ENCODE assay signal across 10 cellular contexts in genomic region chr6:128731249-128732165, GRCh38.
A peak's percentile ranks its signal among the peaks of the same experiment; 100 is the strongest.
DNase-seq lines count a peak whose midpoint lies in the region; ATAC-seq, FAIRE-seq and TF ChIP-seq lines count a peak whose summit lies in the region.
"Had no signal": no experiment of that assay in that cellular context is flagged by ENCODE, and none has a peak within 500 bp of the region (broad histone marks: within the 10 kb centered on the region; RNA-seq: fewer than 3 reads in every experiment).

No MANE protein-coding gene starts in this region.

- BruUV-seq in HepG2 (replicated peaks; lab: Mats Ljungman, UMichigan): no TSS peak

- no peak overlapping the region for H3K4me3 ChIP-seq in GM23248
- H3K4me3 ChIP-seq in breast epithelium: no peak overlapping the region
- H3K4me3 ChIP-seq in HepG2 (replicated peaks in 1 of 3; ENCODE audit: insufficient read depth in 1 of 3, low read depth in 2 of 3, low read length in 3 of 3): no peak overlapping the region
- H3K4me3 ChIP-seq in sigmoid colon: no peak overlapping the region

- H3K4me1 ChIP-seq in GM23248 (ENCODE audit: insufficient read depth) (no peaks in the 10 kb centered on the region), breast epithelium (no peaks in the 10 kb centered on the region), HepG2 (ENCODE audit: insufficient read depth, low read length) (no peaks in the 10 kb centered on the region), sigmoid colon (no peaks in the 10 kb centered on the region)

- TF ChIP-seq POLR2A in breast epithelium (IDR thresholded peaks at IDR 0.05): no peak
- no peak for TF ChIP-seq POLR2A in HepG2 (IDR thresholded peaks at IDR 0.05; ENCODE audit: insufficient read depth in 1 of 2, low read depth in 2 of 2, low read length in 2 of 2)
- TF ChIP-seq POLR2A in sigmoid colon (IDR thresholded peaks at IDR 0.05): no peak

- H3K27ac ChIP-seq in GM23248: no peak overlapping the region
- H3K27ac ChIP-seq in breast epithelium: no peak overlapping the region
- no peak overlapping the region for H3K27ac ChIP-seq in HepG2 (ENCODE audit: extremely low read length, insufficient read depth, low read length)
- H3K27ac ChIP-seq in sigmoid colon: no peak overlapping the region
- H3K27ac ChIP-seq: HL-60 had no signal

- H3K9me3 ChIP-seq in GM23248 (ENCODE audit: low read depth) (no peaks in the 10 kb centered on the region), breast epithelium (no peaks in the 10 kb centered on the region), HepG2 (ENCODE audit: low read length) (no peaks in the 10 kb centered on the region), sigmoid colon (no peaks in the 10 kb centered on the region)

- TF ChIP-seq EP300 in HepG2 (IDR thresholded peaks at IDR 0.05; ENCODE audit: low read depth in 2 of 2, low read length in 2 of 2): no peak
- TF ChIP-seq EP300 in HepG2 (CRISPR knock-in tag; IDR thresholded peaks at IDR 0.05; ENCODE audit: borderline replicate concordance): no peak
- no peak for TF ChIP-seq EP300 in sigmoid colon (IDR thresholded peaks at IDR 0.05)

- H4K20me1 ChIP-seq in GM23248 (ENCODE audit: insufficient read depth): no peaks in the 10 kb centered on the region
- H4K20me1 ChIP-seq in HepG2 (ENCODE audit: insufficient read depth, low read length): no peaks in the 10 kb centered on the region

- no peaks in the 10 kb centered on the region for H3K27me3 ChIP-seq in GM23248 (replicated peaks; ENCODE audit: insufficient read depth)
- no peaks in the 10 kb centered on the region for H3K27me3 ChIP-seq in breast epithelium
- H3K27me3 ChIP-seq in HepG2 (ENCODE audit: control insufficient read depth in 1 of 2, insufficient read depth in 2 of 2, low read length in 2 of 2): no peaks in the 10 kb centered on the region
- H3K27me3 ChIP-seq in sigmoid colon: no peaks in the 10 kb centered on the region

- intact Hi-C loops in breast epithelium (cut with DNase I; ENCODE audit: low total_unique reads) (loop anchor here (10.0 kb wide), 1 partner anchor 153 kb away; the partner anchor contains the start of gene LAMA2), HepG2 (cut with micrococcal nuclease; ENCODE audit: unreplicated experiment) (loop anchor here (1.0 to 10.0 kb wide), 3 partner anchors 876 to 1267 kb away; no protein-coding TSS in a partner anchor), sigmoid colon (cut with DNase I) (loop anchor here (2.0 kb wide), 1 partner anchor 995 kb away; no protein-coding TSS in a partner anchor)

- 51 to 58% methylated on average over 2 of the region's 2 CpGs for WGBS in GM23248 (ENCODE audit: low coverage in 1 of 2, low lambda C conversion rate in 2 of 2, missing lambda C conversion rate in 2 of 2), 2 experiments
- 6% methylated on average over 2 of the region's 2 CpGs for WGBS in HepG2 (ENCODE audit: low lambda C conversion rate)
- 78 to 82% methylated on average over 2 of the region's 2 CpGs for WGBS in sigmoid colon, 2 donors

- no peaks in the 10 kb centered on the region for H3K9me2 ChIP-seq in GM23248 (ENCODE audit: insufficient read depth)

- H3K79me2 ChIP-seq in GM23248 (ENCODE audit: insufficient read depth) (no peaks in the 10 kb centered on the region), HepG2 (ENCODE audit: insufficient read depth, low read length) (no peaks in the 10 kb centered on the region)

- peak; percentile 28 for FAIRE-seq in HepG2 (lab: Jason Lieb, UNC)
- FAIRE-seq: endometrium had no signal

- DNase-seq in COR-L47 (lab: John Stamatoyannopoulos, UW) (peak; percentile 4), GM23248 (peak; percentile 63), NCI-H1694 (lab: John Stamatoyannopoulos, UW) (peak; percentile 38), breast epithelium (ENCODE audit: low spot score in 2 of 2) (no peak), HepG2 (ENCODE audit: low spot score) (peak; percentile 56), sigmoid colon (no peak)

- POLR2A ChIA-PET in HepG2 (lab: Yijun Ruan, JAX): no interaction called here

- H3K9ac ChIP-seq in GM23248 (no peak overlapping the region), HepG2 (ENCODE audit: insufficient read depth, low read depth, low read length) (no peak overlapping the region)

- no peak overlapping the region for H3K4me2 ChIP-seq in GM23248 (ENCODE audit: unreplicated experiment)
- no peak overlapping the region for H3K4me2 ChIP-seq in HepG2 (ENCODE audit: low read depth, low read length)

- peak in 2 of 3 donors; percentile 43 to 52 for TF ChIP-seq CTCF in breast epithelium (IDR thresholded peaks at IDR 0.05)
- TF ChIP-seq CTCF in HepG2 (CRISPR knock-in tag; IDR thresholded peaks at IDR 0.05): peak; percentile 79
- TF ChIP-seq CTCF in sigmoid colon (IDR thresholded peaks at IDR 0.05): peak in 1 of 4 experiments; percentile 42

- H3K36me3 ChIP-seq in GM23248 (ENCODE audit: low read depth) (no peaks in the 10 kb centered on the region), breast epithelium (no peaks in the 10 kb centered on the region), HepG2 (replicated peaks in 1 of 2; ENCODE audit: control insufficient read depth in 1 of 2, insufficient read depth in 2 of 2, low read length in 2 of 2) (no peaks in the 10 kb centered on the region), sigmoid colon (no peaks in the 10 kb centered on the region)

- ATAC-seq in HepG2 (peak; percentile 90), HG02759 (IDR thresholded peaks at IDR 0.05; ENCODE audit: unreplicated experiment) (no peak), GM18873 (IDR thresholded peaks at IDR 0.05; ENCODE audit: low FRiP score, unreplicated experiment) (no peak)

- no peaks in the 10 kb centered on the region for H3F3A ChIP-seq in GM23248 (ENCODE audit: insufficient read depth)

- CTCF ChIA-PET in HepG2 (lab: Yijun Ruan, JAX; ENCODE audit: low intra/inter-chr PET ratio, low total read pairs): interaction anchor here (1.4 to 2.8 kb wide), 3 partner anchors 876 to 994 kb away, joined by 4 to 42 read pairs (median 9); no protein-coding TSS in a partner anchor

- TF ChIP-seq RAD21 in HepG2 (CRISPR knock-in tag; IDR thresholded peaks at IDR 0.05): peak; percentile 63

- in situ Hi-C loops in GM23248 (cut with MboI): loop anchor here (25.0 kb wide), 2 partner anchors 869 to 994 kb away; no protein-coding TSS in a partner anchor
- in situ Hi-C loops in HepG2 (cut with HindIII; ENCODE audit: extremely low pct_ligation_motif_present, low pct_unique_long_range_greater_than_20kb): loop anchor here (5.0 kb wide), 1 partner anchor 994 kb away; no protein-coding TSS in a partner anchor

- H2AFZ ChIP-seq in GM23248: peak overlapping the region; percentile 26; the same call in 1 of the 2 replicates
- H2AFZ ChIP-seq in HepG2 (ENCODE audit: low read length): no peak overlapping the region

TF ChIP-seq in HepG2, 621 proteins besides CTCF, POLR2A, EP300 and RAD21:
- TF ChIP-seq SMC3 (IDR thresholded peaks at IDR 0.05; ENCODE audit: low read length) (peak; percentile 70), ZNF350 (CRISPR knock-in tag; IDR thresholded peaks at IDR 0.05; ENCODE audit: borderline replicate concordance, low read depth) (no peak), MIER3 (CRISPR knock-in tag; IDR thresholded peaks at IDR 0.05; ENCODE audit: borderline replicate concordance) (0 out of 2 replicates have a peak, but pooled peaks have one; percentile 33), ZNF263 (CRISPR knock-in tag; IDR thresholded peaks at IDR 0.05) (no peak), MAFK (conservative IDR thresholded peaks at IDR 0.05 in 1 of 2, IDR thresholded peaks at IDR 0.05 in 1 of 2; ENCODE audit: low read length in 2 of 2) (no peak), E2F5 (CRISPR knock-in tag; conservative IDR thresholded peaks at IDR 0.05) (no peak), STAG1 (CRISPR knock-in tag; IDR thresholded peaks at IDR 0.05) (peak; percentile 96), ZNF33B (CRISPR knock-in tag; IDR thresholded peaks at IDR 0.05) (no peak), ZNF816 (CRISPR knock-in tag; IDR thresholded peaks at IDR 0.05; ENCODE audit: borderline replicate concordance) (no peak), MAFF (IDR thresholded peaks at IDR 0.05; ENCODE audit: low read depth, low read length) (no peak)

Comparison
In these comparisons a context has a peak if more than half of its experiments do, and no peak if none do; other contexts are left out.
1. DNase-seq: peak in COR-L47 (single experiment), GM23248 (single experiment), NCI-H1694 (single experiment) and HepG2 (single experiment); none in breast epithelium (0 of 2) and sigmoid colon (single experiment).